12 cellular contexts compared by ENCODE assay signal in genomic region chr10:89346264-89346971, GRCh38.
DNase-seq lines count a peak whose midpoint lies in the region; TF ChIP-seq lines count a peak whose summit lies in the region.
"Had no signal": no experiment of that assay in that cellular context is flagged by ENCODE, and none has a peak within 500 bp of the region (broad histone marks: within the 10 kb centered on the region; RNA-seq: fewer than 3 reads in every experiment).

No MANE protein-coding gene starts in this region.

- no peaks in the 10 kb centered on the region for H3K27me3 ChIP-seq in NT2/D1 (ENCODE audit: insufficient read depth, insufficient read length)
- H3K27me3 ChIP-seq in WERI-Rb-1 (ENCODE audit: insufficient read depth, low read depth, severe bottlenecking) = no peaks in the 10 kb centered on the region

- no peaks in the 10 kb centered on the region for H3K4me1 ChIP-seq in NT2/D1 (ENCODE audit: insufficient read depth, insufficient read length)

- H3K9me3 Mint-ChIP-seq in nephron progenitor cell = no peaks in the 10 kb centered on the region

- H3K27me3 Mint-ChIP-seq in nephron progenitor cell (ENCODE audit: low read depth, poor library complexity) = no peaks in the 10 kb centered on the region

- H3K9ac ChIP-seq in NT2/D1 (ENCODE audit: insufficient read length, low read depth) = no peak overlapping the region

- TF ChIP-seq CTCF in nephron progenitor cell (IDR thresholded peaks at IDR 0.05) (no peak), WERI-Rb-1 (IDR thresholded peaks at IDR 0.05; ENCODE audit: low read depth, low read length) (no peak)

- H3K4me3 ChIP-seq in NT2/D1 (ENCODE audit: insufficient read length, low read depth) = no peak overlapping the region
- H3K4me3 ChIP-seq in WERI-Rb-1 (ENCODE audit: low read depth, low read length) = no peak overlapping the region
- H3K4me3 ChIP-seq: coronary artery had no signal

- no peaks in the 10 kb centered on the region for H3K36me3 Mint-ChIP-seq in nephron progenitor cell (ENCODE audit: low read depth)

- H3K9me3 ChIP-seq in NT2/D1 (ENCODE audit: insufficient read depth, low read length) = no peaks in the 10 kb centered on the region
- H3K9me3 ChIP-seq in WERI-Rb-1 (ENCODE audit: severe bottlenecking) = no peaks in the 10 kb centered on the region

- H3K36me3 ChIP-seq in NT2/D1 (ENCODE audit: insufficient read depth, insufficient read length, low read length) = no peaks in the 10 kb centered on the region
- H3K36me3 ChIP-seq in WERI-Rb-1 = no peaks in the 10 kb centered on the region

- peak overlapping the region; percentile 3 for H3K27ac Mint-ChIP-seq in nephron progenitor cell

- H3K27ac ChIP-seq in WERI-Rb-1 = no peak overlapping the region

- no peak overlapping the region for H3K4me3 Mint-ChIP-seq in nephron progenitor cell

- DNase-seq in EH (ENCODE audit: low read depth) (peak; percentile 27), NT2/D1 (ENCODE audit: low read depth, low spot score) (peak; percentile 32), fibroblast of gingiva (ENCODE audit: low read depth) (peak; percentile 64), nephron progenitor cell (no peak), cortex of kidney (lab: John Stamatoyannopoulos, UW) (no peak), NCI-H1694 (lab: John Stamatoyannopoulos, UW) (no peak), WERI-Rb-1 (no peak)
- DNase-seq in stimulated activated CD4-positive, alpha-beta T cell treated with anti-CD3 and anti-CD28 coated beads, Interleukin-2, amount 100 ng/mL, for 24 hours = no peak
- DNase-seq: NCI-H187 treated with DMSO at 0.1 percent for 48 hours; stimulated activated CD8-positive, alpha-beta memory T cell treated with anti-CD3 and anti-CD28 coated beads, Interleukin-4, amount 100 ng/mL, for 48 hours; T-helper 1 cell had no signal

- peaks cover 82% of the 10 kb centered on the region for H3K4me1 Mint-ChIP-seq in nephron progenitor cell

Comparison
In these comparisons a context has a peak if more than half of its experiments do, and no peak if none do; other contexts are left out.
1. DNase-seq: peak in EH (single experiment), NT2/D1 (single experiment) and fibroblast of gingiva (single experiment); none in nephron progenitor cell (single experiment), cortex of kidney (single experiment), stimulated activated CD4-positive, alpha-beta T cell treated with anti-CD3 and anti-CD28 coated beads, Interleukin-2, amount 100 ng/mL, for 24 hours (0 of 2), NCI-H1694 (single experiment) and WERI-Rb-1 (single experiment).